In genomic region chr9:112546149-112547012, GRCh38 we compare ENCODE assay signal across 14 cellular contexts. TPM values are rescaled to one million over a fixed set of nuclear protein-coding genes. Genes with fewer than 3 reads are reported as not detected.
DNase-seq lines count a peak whose midpoint lies in the region; ATAC-seq and TF ChIP-seq lines count a peak whose summit lies in the region.
"Had no signal": no experiment of that assay in that cellular context is flagged by ENCODE, and none has a peak within 500 bp of the region (broad histone marks: within the 10 kb centered on the region; RNA-seq: fewer than 3 reads in every experiment).

No MANE protein-coding gene starts in this region.

- H3K9ac ChIP-seq in HUES64 (ENCODE audit: low read depth, low read length): no peak overlapping the region

- no peak for TF ChIP-seq CTCF in mucosa of descending colon (IDR thresholded peaks at IDR 0.05)

- H3K9me3 ChIP-seq in HUES64 (ENCODE audit: insufficient read depth, low read depth, low read length): no peaks in the 10 kb centered on the region
- H3K9me3 ChIP-seq in mucosa of descending colon: no peaks in the 10 kb centered on the region
- no peaks in the 10 kb centered on the region for H3K9me3 ChIP-seq in right cardiac atrium (ENCODE audit: control insufficient read depth, low read length)
- H3K9me3 ChIP-seq: spleen had no signal

- H3K27me3 ChIP-seq in HUES64 (ENCODE audit: insufficient read depth, low read length) (no peaks in the 10 kb centered on the region), right cardiac atrium (ENCODE audit: control insufficient read depth, insufficient read depth) (no peaks in the 10 kb centered on the region)
- H3K27me3 ChIP-seq: cardiac muscle cell, spleen had no signal

- WGBS in HUES64: 63% methylated on average over 4 of the region's 4 CpGs
- 70% methylated on average over 4 of the region's 4 CpGs for WGBS in right cardiac atrium

- peak overlapping the region; percentile 96 for H3K27ac ChIP-seq in HUES64 (ENCODE audit: low read depth, low read length)
- no peak overlapping the region for H3K27ac ChIP-seq in right cardiac atrium (ENCODE audit: low read length)
- H3K27ac ChIP-seq: cardiac muscle cell, RWPE1 had no signal

- peak; percentile 43 for ATAC-seq in mucosa of descending colon
- ATAC-seq in right cardiac atrium: no peak
- ATAC-seq in GM21825 (IDR thresholded peaks at IDR 0.05; ENCODE audit: unreplicated experiment): no peak

- peak; percentile 34 for DNase-seq in EL
- DNase-seq in amniotic epithelial cell (ENCODE audit: low read depth): peak; percentile 34
- DNase-seq in mucosa of descending colon: no peak
- no peak for DNase-seq in mucosa of gallbladder (ENCODE audit: low spot score)
- DNase-seq in right cardiac atrium: no peak
- no peak for DNase-seq in AML-193 (lab: John Stamatoyannopoulos, UW)
- DNase-seq: COR-L47; NCI-H187; spleen; stimulated activated naive CD4-positive, alpha-beta T cell had no signal

- H3K4me1 ChIP-seq in HUES64 (ENCODE audit: insufficient read depth, low read length) (peaks cover 76% of the 10 kb centered on the region), mucosa of descending colon (ENCODE audit: low read depth) (no peaks in the 10 kb centered on the region), right cardiac atrium (ENCODE audit: control insufficient read depth, insufficient read depth, low read length) (no peaks in the 10 kb centered on the region)

- intact Hi-C loops in mucosa of descending colon (cut with DNase I, micrococcal nuclease): no loop called here
- intact Hi-C loops in right cardiac atrium (cut with DNase I): no loop called here

- H3K36me3 ChIP-seq in HUES64 (ENCODE audit: insufficient read depth, low read length): no peaks in the 10 kb centered on the region
- H3K36me3 ChIP-seq in mucosa of descending colon (ENCODE audit: low read depth): no peaks in the 10 kb centered on the region
- H3K36me3 ChIP-seq: cardiac muscle cell, spleen had no signal

- H3K4me3 ChIP-seq in HUES64 (ENCODE audit: low read length): no peak overlapping the region
- no peak overlapping the region for H3K4me3 ChIP-seq in mucosa of descending colon
- no peak overlapping the region for H3K4me3 ChIP-seq in right cardiac atrium (ENCODE audit: low read length)
- H3K4me3 ChIP-seq: cardiac muscle cell, spleen had no signal

RNA-seq across cellular contexts. Expression of gene KIAA1958, which starts 59.8 kb away (rescaled TPM):
- 18.6 TPM for polyA plus RNA-seq in HUES64 (2013, experiment 1 of 2)
- polyA plus RNA-seq in HUES64 (2013, experiment 2 of 2): 24.1 TPM
- 10 to 100 TPM in 1 of 3 donors, 1 to 10 TPM in 2; 7.4 to 12.7 (median 9.3) TPM for total RNA-seq in mucosa of descending colon
- total RNA-seq in mucosa of gallbladder: 11.3 TPM
- total RNA-seq in right cardiac atrium: 1 to 10 TPM; 3.1 to 4.4 (median 3.7) TPM
- 0.66 TPM for polyA plus RNA-seq in right cardiac atrium

Comparison
In these comparisons a context has a peak if more than half of its experiments do, and no peak if none do; other contexts are left out.
1. DNase-seq: peak in EL (single experiment) and amniotic epithelial cell (single experiment); none in mucosa of descending colon (0 of 3), mucosa of gallbladder (single experiment), right cardiac atrium (0 of 3) and AML-193 (0 of 2).